Comparison of ENCODE assay signal across 2 cellular contexts in genomic region chr19:56525214-56525860, GRCh38.
TF ChIP-seq lines count a peak whose summit lies in the region.

No MANE protein-coding gene starts in this region.

TF ChIP-seq in liver, 16 proteins besides CTCF, POLR2A, EP300 and RAD21:
- no peak for TF ChIP-seq EGR1 (IDR thresholded peaks at IDR 0.05; ENCODE audit: low read depth in 2 of 2)
- no peak for TF ChIP-seq GABPA (IDR thresholded peaks at IDR 0.05 in 1 of 2, conservative IDR thresholded peaks at IDR 0.05 in 1 of 2)
- no peak for TF ChIP-seq ATF3 (IDR thresholded peaks at IDR 0.05)
- TF ChIP-seq HNF4A (conservative IDR thresholded peaks at IDR 0.05), result no peak
- no peak for TF ChIP-seq HNF4G (IDR thresholded peaks at IDR 0.05)
- no peak for TF ChIP-seq FOXA2 (IDR thresholded peaks at IDR 0.05)
- no peak for TF ChIP-seq TAF1 (conservative IDR thresholded peaks at IDR 0.05)
- no peak for TF ChIP-seq SP1 (IDR thresholded peaks at IDR 0.05)
- no peak for TF ChIP-seq MAX (IDR thresholded peaks at IDR 0.05)
- TF ChIP-seq JUND (IDR thresholded peaks at IDR 0.05), result no peak
- TF ChIP-seq ZBTB33 (IDR thresholded peaks at IDR 0.05), result no peak
- no peak for TF ChIP-seq NR2F2 (IDR thresholded peaks at IDR 0.05)
- TF ChIP-seq YY1 (IDR thresholded peaks at IDR 0.05), result no peak
- no peak for TF ChIP-seq FOXA1 (IDR thresholded peaks at IDR 0.05)
- no peak for TF ChIP-seq RXRA (IDR thresholded peaks at IDR 0.05)
- TF ChIP-seq REST (IDR thresholded peaks at IDR 0.05), result no peak

TF ChIP-seq in HepG2, 621 proteins besides CTCF, POLR2A, EP300 and RAD21:
- no peak for TF ChIP-seq GABPA (IDR thresholded peaks at IDR 0.05; ENCODE audit: low read depth, low read length)
- TF ChIP-seq GABPA (CRISPR knock-in tag; IDR thresholded peaks at IDR 0.05; ENCODE audit: low read depth), result no peak
- no peak for TF ChIP-seq KAT8 (CRISPR knock-in tag; IDR thresholded peaks at IDR 0.05)
- TF ChIP-seq ZNF574 (CRISPR knock-in tag; IDR thresholded peaks at IDR 0.05), result no peak
- no peak for TF ChIP-seq ZNF569 (CRISPR knock-in tag; IDR thresholded peaks at IDR 0.05; ENCODE audit: borderline replicate concordance)
- no peak for TF ChIP-seq ZNF225 (CRISPR knock-in tag; IDR thresholded peaks at IDR 0.05)
- TF ChIP-seq BATF2 (CRISPR knock-in tag; IDR thresholded peaks at IDR 0.05), result no peak
- no peak for TF ChIP-seq HDAC2 (CRISPR knock-in tag; IDR thresholded peaks at IDR 0.05)
- no peak for TF ChIP-seq ELF3 (CRISPR knock-in tag; IDR thresholded peaks at IDR 0.05)
- no peak for TF ChIP-seq HNF1A (IDR thresholded peaks at IDR 0.05; ENCODE audit: low read depth)
- TF ChIP-seq HNF1A (CRISPR knock-in tag; IDR thresholded peaks at IDR 0.05; ENCODE audit: borderline replicate concordance), result no peak
- TF ChIP-seq ZEB1 (IDR thresholded peaks at IDR 0.05; ENCODE audit: insufficient replicate concordance, low read depth), result no peak
